In genomic region chr3:170780471-170780870, GRCh38 we compare ENCODE assay signal across 34 cellular contexts.
"Had no signal": no experiment of that assay in that cellular context is flagged by ENCODE, and none has a peak within 500 bp of the region (broad histone marks: within the 10 kb centered on the region; RNA-seq: fewer than 3 reads in every experiment).

No MANE protein-coding gene starts in this region.

- H3K27me3 ChIP-seq: adrenal gland, body of pancreas, brain microvascular endothelial cell, breast epithelium had no signal

- H3K4me3 ChIP-seq: adrenal gland, body of pancreas, breast epithelium had no signal

- H3K36me3 ChIP-seq: adrenal gland, brain microvascular endothelial cell, breast epithelium had no signal

- H3K9me3 ChIP-seq: adrenal gland, body of pancreas, breast epithelium had no signal

- H3K27ac ChIP-seq: adrenal gland, body of pancreas, brain microvascular endothelial cell, breast epithelium, VCaP had no signal

- ATAC-seq: activated CD8-positive, alpha-beta memory T cell treated with anti-CD3 and anti-CD28 coated beads, Interleukin-2, amount 10 ng/mL, durations not matched to agents 7 days and 5 days; activated CD8-positive, alpha-beta T cell treated with anti-CD3 and anti-CD28 coated beads for 36 hours; activated naive CD4-positive, alpha-beta T cell treated with anti-CD3 and anti-CD28 coated beads, Interleukin-2, amount 50 U/mL, for 72 hours; activated T-cell treated with anti-CD3 and anti-CD28 coated beads, Interleukin-2, amount 50 U/mL, for 4 hours; activated T-cell treated with anti-CD3 and anti-CD28 coated beads, Interleukin-2, amount 50 U/mL, for 72 hours; activated T-helper 17 cell treated with anti-CD3 and anti-CD28 coated beads, Interleukin-2, amount 50 U/mL, for 72 hours; body of pancreas had no signal

- H3K4me1 ChIP-seq: body of pancreas, breast epithelium had no signal

- FAIRE-seq: astrocyte, TTC549 had no signal

- DNase-seq: activated B cell treated with CpG ODN at 0.5 μM for 24 hours; activated CD4-positive, alpha-beta memory T cell treated with anti-CD3 and anti-CD28 coated beads for 36 hours; activated CD4-positive, alpha-beta T cell treated with anti-CD3 and anti-CD28 coated beads for 4 hours; activated CD4-positive, alpha-beta T cell treated with anti-CD3 and anti-CD28 coated beads, Interleukin-2, amount 10 ng/mL, durations not matched to agents 24 days and 14 days; activated CD4-positive, alpha-beta T cell treated with anti-CD3 and anti-CD28 coated beads, Interleukin-2, amount 50 U/mL, for 1 hour; activated CD4-positive, alpha-beta T cell treated with anti-CD3 and anti-CD28 coated beads, Interleukin-2, amount 50 U/mL, for 4 hours; activated CD4-positive, CD25-positive, alpha-beta regulatory T cell treated with anti-CD3 and anti-CD28 coated beads, Interleukin-2, amount 50 U/mL, for 72 hours; activated CD8-positive, alpha-beta memory T cell treated with anti-CD3 and anti-CD28 coated beads, Interleukin-2, amount 10 ng/mL, durations not matched to agents 7 days and 5 days; activated CD8-positive, alpha-beta T cell treated with anti-CD3 and anti-CD28 coated beads for 36 hours; activated effector memory CD4-positive, alpha-beta T cell treated with anti-CD3 and anti-CD28 coated beads, Interleukin-2, amount 50 U/mL, for 16 hours; activated gamma-delta T cell treated with Interleukin-2 at 50 U/mL for 16 hours; activated naive CD4-positive, alpha-beta T cell; activated naive CD4-positive, alpha-beta T cell treated with anti-CD3 and anti-CD28 coated beads for 36 hours; activated naive CD4-positive, alpha-beta T cell treated with anti-CD3 and anti-CD28 coated beads, Interleukin-2, amount 50 U/mL, for 16 hours; activated naive CD8-positive, alpha-beta T cell treated with anti-CD3 and anti-CD28 coated beads for 36 hours; activated T-cell treated with anti-CD3 and anti-CD28 coated beads for 4 hours; activated T-cell treated with anti-CD3 and anti-CD28 coated beads, Interleukin-2, amount 50 U/mL, for 1 hour; activated T-cell treated with anti-CD3 and anti-CD28 coated beads, Interleukin-2, amount 50 U/mL, for 4 hours; activated T-cell treated with anti-CD3 and anti-CD28 coated beads, Interleukin-2, amount 50 U/mL, for 72 hours; amniotic stem cell; aorta; body of pancreas; brain microvascular endothelial cell; central memory CD4-positive, alpha-beta T cell; T-helper 1 cell; T-helper 2 cell; T-helper 9 cell had no signal
